28 cellular contexts compared by ENCODE assay signal in the genomic region with DNA sequence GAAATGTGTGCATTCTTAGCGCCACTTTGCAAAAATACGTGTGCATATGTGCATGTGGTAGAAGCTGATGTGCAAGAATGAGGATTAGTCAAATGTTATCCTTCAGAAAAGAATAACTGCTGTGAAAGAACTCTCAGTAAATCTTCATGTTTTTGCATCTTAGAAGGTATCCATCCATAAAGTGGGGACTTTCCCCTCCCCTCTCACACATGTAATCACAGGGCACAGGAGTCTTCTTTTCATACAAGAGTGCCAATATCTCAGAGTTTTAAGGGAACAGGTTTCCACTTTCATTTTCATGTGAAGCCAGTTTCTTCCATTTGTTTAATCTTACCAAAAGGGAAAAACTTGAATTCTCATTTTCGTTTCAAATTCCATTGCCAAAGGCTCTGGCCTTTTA. TPM values are rescaled to one million over a fixed set of nuclear protein-coding genes. Genes with fewer than 3 reads are reported as not detected.
DNase-seq lines count a peak whose midpoint lies in the region; ATAC-seq and TF ChIP-seq lines count a peak whose summit lies in the region.
"Had no signal": no experiment of that assay in that cellular context is flagged by ENCODE, and none has a peak within 500 bp of the region (broad histone marks: within the 10 kb centered on the region; RNA-seq: fewer than 3 reads in every experiment).

No MANE protein-coding gene starts in this region.

- H3K9me3 Mint-ChIP-seq in CD14-positive monocyte (peaks cover 0 to 5% (median 0%) of the 10 kb centered on the region in 7 donors), memory B cell (no peaks in the 10 kb centered on the region)
- H3K9me3 Mint-ChIP-seq: HFFc6, T-cell had no signal

- peak overlapping the region in 1 of 2 donors; percentile 65 for H3K4me3 Mint-ChIP-seq in CD14-positive monocyte
- no peak overlapping the region for H3K4me3 Mint-ChIP-seq in memory B cell
- H3K4me3 Mint-ChIP-seq: CD4-positive, CD25-positive, alpha-beta regulatory T cell; HFFc6; T-cell had no signal

- H3K4me1 ChIP-seq in stomach (peaks cover 0 to 15% (median 5%) of the 10 kb centered on the region in 4 donors), tibial nerve (no peaks in the 10 kb centered on the region)
- H3K4me1 ChIP-seq: HAP-1, SJSA1 had no signal

- intact Hi-C loops in CD14-positive monocyte (cut with micrococcal nuclease) (no loop called here), stomach (cut with DNase I; ENCODE audit: low total_unique reads) (no loop called here)

- H3K36me3 ChIP-seq in SK-N-MC (ENCODE audit: insufficient read depth, low read length) (no peaks in the 10 kb centered on the region), stomach (no peaks in the 10 kb centered on the region), tibial nerve (no peaks in the 10 kb centered on the region)
- H3K36me3 ChIP-seq: HAP-1, SJSA1 had no signal

- DNase-seq in CD14-positive monocyte (ENCODE audit: low spot score) = no peak
- DNase-seq in SK-N-MC (ENCODE audit: low read depth, low spot score) = no peak
- DNase-seq in memory B cell (ENCODE audit: low spot score in 2 of 2) = no peak
- DNase-seq in NCI-H524 treated with DMSO at 0.1 percent for 48 hours (lab: John Stamatoyannopoulos, UW) = no peak
- no peak for DNase-seq in NAMALWA (ENCODE audit: low spot score)
- DNase-seq in stomach = no peak
- DNase-seq in tibial nerve (ENCODE audit: low spot score in 2 of 2) = no peak
- DNase-seq: CD4-positive, CD25-positive, alpha-beta regulatory T cell; DMS53; GOT3; HFFc6; Karpas-422; NCI-H1105 treated with DMSO at 0.1 percent for 48 hours; NCI-H146; NCI-H1930; NCI-H2107; NCI-H524; NCI-H774; NK-92 treated with Interleukin-12 subunit alpha and Interleukin-12 subunit beta, amount 100 ng/mL, for 24 hours; Right ventricle myocardium superior; RPMI8226; T-cell had no signal

- TF ChIP-seq EP300 in stomach (IDR thresholded peaks at IDR 0.05) (no peak), tibial nerve (IDR thresholded peaks at IDR 0.05) (no peak)

- H3K9me3 ChIP-seq in SK-N-MC (ENCODE audit: low read depth, low read length) (no peaks in the 10 kb centered on the region), stomach (no peaks in the 10 kb centered on the region), tibial nerve (no peaks in the 10 kb centered on the region)
- H3K9me3 ChIP-seq: HAP-1, SJSA1 had no signal

- TF ChIP-seq CTCF in CD14-positive monocyte (IDR thresholded peaks at IDR 0.05) = no peak
- TF ChIP-seq CTCF in stomach (IDR thresholded peaks at IDR 0.05) = no peak
- TF ChIP-seq CTCF in tibial nerve (IDR thresholded peaks at IDR 0.05) = no peak

- H3K4me1 Mint-ChIP-seq in CD14-positive monocyte = peaks cover 48% of the 10 kb centered on the region
- H3K4me1 Mint-ChIP-seq in memory B cell = peaks cover 25% of the 10 kb centered on the region

- H3K27ac Mint-ChIP-seq in CD14-positive monocyte (peak overlapping the region in 5 of 7 donors; percentile 80 to 91 (median 84)), memory B cell (peak overlapping the region; percentile 48)
- H3K27ac Mint-ChIP-seq: CD4-positive, CD25-positive, alpha-beta regulatory T cell; HFFc6 had no signal

- no peak overlapping the region for H3K9ac ChIP-seq in SK-N-MC (ENCODE audit: insufficient read length)

- peaks cover 0 to 2% (median 2%) of the 10 kb centered on the region in 3 donors for H3K27me3 Mint-ChIP-seq in CD14-positive monocyte (ENCODE audit: low read depth in 3 of 3)
- no peaks in the 10 kb centered on the region for H3K27me3 Mint-ChIP-seq in memory B cell
- H3K27me3 Mint-ChIP-seq: T-cell had no signal

- H3K27me3 ChIP-seq in stomach (no peaks in the 10 kb centered on the region), tibial nerve (no peaks in the 10 kb centered on the region)

- TF ChIP-seq POLR2A in stomach (IDR thresholded peaks at IDR 0.05) = no peak
- no peak for TF ChIP-seq POLR2A in tibial nerve (IDR thresholded peaks at IDR 0.05)

- 72 to 85% (median 79%) methylated on average over 3 of the region's 3 CpGs for WGBS in stomach, 5 donors
- 85% methylated on average over 3 of the region's 3 CpGs for WGBS in tibial nerve, 2 donors

- H3K27ac ChIP-seq in SK-N-MC (0 out of 2 replicates have a peak overlapping the region, but pooled peaks have one; percentile 6), stomach (no peak overlapping the region), tibial nerve (no peak overlapping the region)
- H3K27ac ChIP-seq: A549, SJSA1 had no signal

- H3K36me3 Mint-ChIP-seq in CD14-positive monocyte = peaks cover 2 to 4% of the 10 kb centered on the region in 2 donors
- no peaks in the 10 kb centered on the region for H3K36me3 Mint-ChIP-seq in memory B cell
- H3K36me3 Mint-ChIP-seq: CD4-positive, CD25-positive, alpha-beta regulatory T cell had no signal

- H3K4me3 ChIP-seq in SK-N-MC (no peak overlapping the region), stomach (no peak overlapping the region), tibial nerve (no peak overlapping the region)
- H3K4me3 ChIP-seq: A549, HAP-1, SJSA1 had no signal

- ATAC-seq in memory B cell (ENCODE audit: low read depth) = peak; percentile 79
- ATAC-seq: T-cell had no signal

RNA-seq across cellular contexts. Expression of gene DGKD, which starts 15.3 kb away (rescaled TPM):
- polyA plus RNA-seq in CD14-positive monocyte = 10 to 100 TPM; 14.5 to 16.6 TPM
- 100 to 1,000 TPM; 191 to 471 (median 216) TPM for total RNA-seq in stomach
- 10 to 100 TPM; 21.9 to 85.4 (median 25.2) TPM for polyA plus RNA-seq in stomach
- 10 to 100 TPM in 1 of 4 donors, 1 to 10 TPM in 3; 6.5 to 11.7 (median 7.4) TPM for total RNA-seq in tibial nerve

RNA-seq across cellular contexts. Expression of gene SAG, which starts 31.4 kb away (rescaled TPM):
- polyA plus RNA-seq in CD14-positive monocyte = under 1 TPM in 1 of 2 donors, not detected in 1; 0.87 TPM
- 1 to 10 TPM in 1 of 5 donors, not detected in 4; 1.5 TPM for total RNA-seq in stomach
- polyA plus RNA-seq in stomach = not detected
- total RNA-seq in tibial nerve = not detected
- total RNA-seq: Daoy, G401, HFFc6, HT-29, Right ventricle myocardium superior, SJSA1 had no signal
- polyA plus RNA-seq: A549; CD4-positive, CD25-positive, alpha-beta regulatory T cell had no signal

Comparison
In these comparisons a context has a peak if more than half of its experiments do, and no peak if none do; other contexts are left out.
1. RNA of gene DGKD, which starts 15.3 kb away (total RNA-seq): 191 to 471 TPM in stomach; 6.5 to 11.7 TPM in tibial nerve; every median in the first group is over 10 times any median in the second.